In the genomic region with DNA sequence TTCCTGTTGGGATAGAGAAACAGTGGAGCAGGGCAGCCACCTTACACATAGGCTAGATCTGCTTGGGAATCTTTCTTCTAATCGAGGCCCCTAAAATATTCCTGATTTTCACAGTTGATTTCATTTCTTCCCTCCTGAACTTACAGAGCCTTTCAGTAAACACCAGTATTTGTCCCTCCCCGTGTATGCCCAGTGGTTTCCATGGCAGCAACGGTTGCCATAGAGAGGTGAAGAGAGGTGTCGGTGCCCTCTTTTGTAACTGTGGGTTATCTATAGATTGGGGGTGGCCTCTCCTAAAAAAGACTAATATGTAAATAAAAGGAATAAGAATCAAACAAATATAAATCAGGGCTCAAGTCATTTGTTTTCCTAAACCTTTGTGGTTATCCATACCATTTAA, we compare ENCODE assay signal across 17 cellular contexts. TPM values are rescaled to one million over a fixed set of nuclear protein-coding genes. Genes with fewer than 3 reads are reported as not detected.
DNase-seq lines count a peak whose midpoint lies in the region; ATAC-seq and TF ChIP-seq lines count a peak whose summit lies in the region.
"Had no signal": no experiment of that assay in that cellular context is flagged by ENCODE, and none has a peak within 500 bp of the region (broad histone marks: within the 10 kb centered on the region; RNA-seq: fewer than 3 reads in every experiment).

No MANE protein-coding gene starts in this region.

- H3K27me3 ChIP-seq in neural progenitor cell: no peaks in the 10 kb centered on the region
- H3K27me3 ChIP-seq: cardiac muscle cell had no signal

- ATAC-seq in GM21723 (IDR thresholded peaks at IDR 0.05; ENCODE audit: unreplicated experiment): no peak
- ATAC-seq: sciatic nerve had no signal

- no peak overlapping the region for H3K4me3 ChIP-seq in neural progenitor cell
- H3K4me3 ChIP-seq: cardiac muscle cell had no signal

- H3K9me3 Mint-ChIP-seq in brain (peaks cover 0 to 8% (median 5%) of the 10 kb centered on the region in 5 experiments), neural progenitor cell (peaks cover 4% of the 10 kb centered on the region)
- H3K9me3 Mint-ChIP-seq: activated CD4-positive, alpha-beta memory T cell treated with anti-CD3 and anti-CD28 coated beads for 36 hours; activated naive CD8-positive, alpha-beta T cell treated with anti-CD3 and anti-CD28 coated beads for 36 hours had no signal

- no peaks in the 10 kb centered on the region for H4K20me1 ChIP-seq in neural progenitor cell (ENCODE audit: low read depth)

- H3K9ac ChIP-seq in neural progenitor cell: no peak overlapping the region

- H3K4me2 ChIP-seq in neural progenitor cell: no peak overlapping the region

- DNase-seq in NCI-H2081 (lab: John Stamatoyannopoulos, UW): peak; percentile 6 to 18
- no peak for DNase-seq in NCI-H2081 treated with DMSO at 0.1 percent for 48 hours (lab: John Stamatoyannopoulos, UW)
- DNase-seq in NCI-H146 treated with DMSO at 0.1 percent for 48 hours (lab: John Stamatoyannopoulos, UW; ENCODE audit: unreplicated experiment): peak; percentile 100
- peak; percentile 30 for DNase-seq in neural progenitor cell (ENCODE audit: low spot score)
- no peak for DNase-seq in Kasumi-1 (lab: John Stamatoyannopoulos, UW)
- DNase-seq in activated CD4-positive, alpha-beta T cell treated with anti-CD3 and anti-CD28 coated beads for 48 hours: no peak
- DNase-seq: activated CD4-positive, alpha-beta memory T cell treated with anti-CD3 and anti-CD28 coated beads for 36 hours; activated naive CD8-positive, alpha-beta T cell treated with anti-CD3 and anti-CD28 coated beads for 36 hours; activated T-cell treated with anti-CD3 and anti-CD28 coated beads, Interleukin-2, amount 50 U/mL, for 48 hours; kidney glomerular epithelial cell; NCI-H510A treated with DMSO at 0.1 percent for 48 hours; nucleus accumbens had no signal

- H3K4me1 ChIP-seq in neural progenitor cell: peaks cover 6% of the 10 kb centered on the region

- H3K27me3 Mint-ChIP-seq in brain (peaks cover 3% of the 10 kb centered on the region), neural progenitor cell (ENCODE audit: insufficient read depth, low read depth) (peaks cover 4% of the 10 kb centered on the region)

- H3K36me3 Mint-ChIP-seq in brain (peaks cover 6% of the 10 kb centered on the region), neural progenitor cell (peaks cover 2% of the 10 kb centered on the region)
- H3K36me3 Mint-ChIP-seq: activated CD4-positive, alpha-beta memory T cell treated with anti-CD3 and anti-CD28 coated beads for 36 hours; activated naive CD8-positive, alpha-beta T cell treated with anti-CD3 and anti-CD28 coated beads for 36 hours; CD14-positive monocyte had no signal

- no peak overlapping the region for H2AFZ ChIP-seq in neural progenitor cell (replicated peaks)

- H3F3A ChIP-seq in neural progenitor cell (ENCODE audit: low read depth): no peaks in the 10 kb centered on the region

- H3K27ac ChIP-seq in neural progenitor cell: no peak overlapping the region
- H3K27ac ChIP-seq: cardiac muscle cell had no signal

- H3K79me2 ChIP-seq in neural progenitor cell (ENCODE audit: low read depth): no peaks in the 10 kb centered on the region

- no peaks in the 10 kb centered on the region for H3K36me3 ChIP-seq in neural progenitor cell
- H3K36me3 ChIP-seq: cardiac muscle cell had no signal

- no peak for TF ChIP-seq CTCF in brain (conservative IDR thresholded peaks at IDR 0.05)
- no peak for TF ChIP-seq CTCF in neural progenitor cell (IDR thresholded peaks at IDR 0.05)

- H3K27ac Mint-ChIP-seq in brain: peak overlapping the region; percentile 18 to 89 (median 39)
- H3K27ac Mint-ChIP-seq in neural progenitor cell: peak overlapping the region; percentile 92
- H3K27ac Mint-ChIP-seq: activated CD4-positive, alpha-beta memory T cell treated with anti-CD3 and anti-CD28 coated beads for 36 hours; activated naive CD8-positive, alpha-beta T cell treated with anti-CD3 and anti-CD28 coated beads for 36 hours; CD14-positive monocyte had no signal

- H3K4me3 Mint-ChIP-seq in brain (peak overlapping the region in 2 of 5 experiments; percentile 3 to 15), neural progenitor cell (peak overlapping the region; percentile 57)
- H3K4me3 Mint-ChIP-seq: activated CD4-positive, alpha-beta memory T cell treated with anti-CD3 and anti-CD28 coated beads for 36 hours; activated naive CD8-positive, alpha-beta T cell treated with anti-CD3 and anti-CD28 coated beads for 36 hours; CD14-positive monocyte had no signal

- H3K4me1 Mint-ChIP-seq in brain (peaks cover 23% of the 10 kb centered on the region), neural progenitor cell (peaks cover 21% of the 10 kb centered on the region)
- H3K4me1 Mint-ChIP-seq: CD14-positive monocyte had no signal

- H3K9me3 ChIP-seq in neural progenitor cell (ENCODE audit: low read depth): no peaks in the 10 kb centered on the region

RNA-seq across cellular contexts. Expression of a gene that starts 35.3 kb away (rescaled TPM):
- polyA plus RNA-seq in brain (ENCODE audit: insufficient read depth, low read depth, low replicate concordance): 0.44 TPM
- 3.7 and 13.2 TPM in 2 replicates for total RNA-seq in neural progenitor cell (ENCODE audit: low replicate concordance)
- polyA plus RNA-seq: CD14-positive monocyte had no signal

Comparison
In these comparisons a context has a peak if more than half of its experiments do, and no peak if none do; other contexts are left out.
1. DNase-seq: peak in NCI-H2081 (2 of 2), NCI-H146 treated with DMSO at 0.1 percent for 48 hours (single experiment) and neural progenitor cell (single experiment); none in NCI-H2081 treated with DMSO at 0.1 percent for 48 hours (single experiment), Kasumi-1 (0 of 2) and activated CD4-positive, alpha-beta T cell treated with anti-CD3 and anti-CD28 coated beads for 48 hours (single experiment).